In the genomic region with DNA sequence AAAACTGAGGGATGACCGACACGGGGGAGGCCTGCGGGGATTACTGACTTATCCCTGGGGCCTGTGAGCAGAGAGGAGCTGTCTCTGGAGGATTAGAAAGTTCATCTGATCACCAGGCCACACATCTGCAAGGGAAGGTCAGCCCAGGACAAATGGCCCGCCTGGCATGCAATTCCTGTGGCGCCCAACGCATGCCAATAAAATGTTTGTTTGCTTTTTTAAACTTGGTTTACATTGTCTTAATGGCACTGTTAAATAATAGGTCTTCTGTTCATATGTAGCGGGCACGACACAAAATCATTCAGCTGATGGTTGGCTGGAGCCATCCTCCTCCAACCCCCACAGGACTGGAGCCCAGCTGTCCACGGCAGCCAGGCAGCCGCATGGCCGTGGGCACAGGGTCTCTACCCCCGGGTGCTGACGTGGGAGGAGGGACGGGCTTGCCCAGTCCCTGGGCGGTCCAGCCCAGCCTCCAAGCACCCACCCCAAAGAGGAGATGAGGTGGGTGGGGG, we compare ENCODE assay signal across 17 cellular contexts. TPM values are rescaled to one million over a fixed set of nuclear protein-coding genes. Genes with fewer than 3 reads are reported as not detected.
DNase-seq lines count a peak whose midpoint lies in the region; ATAC-seq and TF ChIP-seq lines count a peak whose summit lies in the region.
"Had no signal": no experiment of that assay in that cellular context is flagged by ENCODE, and none has a peak within 500 bp of the region (broad histone marks: within the 10 kb centered on the region; RNA-seq: fewer than 3 reads in every experiment).

No MANE protein-coding gene starts in this region.

- no peak for ATAC-seq in effector memory CD8-positive, alpha-beta T cell (replicated peaks)
- ATAC-seq in foreskin keratinocyte = no peak

- peak overlapping the region; percentile 10 to 88 for H3K27ac Mint-ChIP-seq in effector memory CD8-positive, alpha-beta T cell
- H3K27ac Mint-ChIP-seq: activated naive CD8-positive, alpha-beta T cell treated with anti-CD3 and anti-CD28 coated beads, Interleukin-2, amount 10 ng/mL, durations not matched to agents 7 days and 5 days had no signal

- H3K27me3 ChIP-seq in suprapubic skin = peaks cover 56% of the 10 kb centered on the region
- peaks cover 43% of the 10 kb centered on the region for H3K27me3 ChIP-seq in foreskin keratinocyte

- no peak for TF ChIP-seq POLR2A in suprapubic skin (IDR thresholded peaks at IDR 0.05)

- WGBS in suprapubic skin = 68% methylated on average over 11 of the region's 15 CpGs

- peaks cover 13% of the 10 kb centered on the region for H3K4me1 ChIP-seq in suprapubic skin
- H3K4me1 ChIP-seq in foreskin keratinocyte = no peaks in the 10 kb centered on the region

- peaks cover 7 to 9% of the 10 kb centered on the region in 2 donors for H3K9me3 Mint-ChIP-seq in effector memory CD8-positive, alpha-beta T cell
- H3K9me3 Mint-ChIP-seq: activated naive CD8-positive, alpha-beta T cell treated with anti-CD3 and anti-CD28 coated beads, Interleukin-2, amount 10 ng/mL, durations not matched to agents 7 days and 5 days had no signal

- peak overlapping the region in 1 of 2 donors; percentile 71 for H3K4me3 Mint-ChIP-seq in effector memory CD8-positive, alpha-beta T cell

- H3K4me3 ChIP-seq in suprapubic skin = no peak overlapping the region
- H3K4me3 ChIP-seq: esophagus muscularis mucosa, GM12878, ovary, tibial artery had no signal

- H3K9me3 ChIP-seq in suprapubic skin = no peaks in the 10 kb centered on the region
- H3K9me3 ChIP-seq: ovary, tibial artery had no signal

- H3K36me3 ChIP-seq in suprapubic skin = no peaks in the 10 kb centered on the region
- H3K36me3 ChIP-seq: esophagus muscularis mucosa, ovary, tibial artery had no signal

- H3K27me3 Mint-ChIP-seq in effector memory CD8-positive, alpha-beta T cell = peaks cover 20 to 47% of the 10 kb centered on the region in 2 donors

- DNase-seq in NCI-H2227 treated with DMSO at 0.1 percent for 48 hours (lab: John Stamatoyannopoulos, UW) (peak; percentile 20), NCI-H2227 (lab: John Stamatoyannopoulos, UW; ENCODE audit: unreplicated experiment) (no peak), NCI-H69 (lab: John Stamatoyannopoulos, UW) (peak; percentile 82), suprapubic skin (ENCODE audit: low spot score in 2 of 2) (no peak), foreskin keratinocyte (no peak), NCI-H1694 (lab: John Stamatoyannopoulos, UW) (no peak)
- DNase-seq in effector memory CD8-positive, alpha-beta T cell = no peak
- no peak for DNase-seq in activated CD4-positive, alpha-beta T cell treated with anti-CD3 and anti-CD28 coated beads, Interleukin-2, amount 50 U/mL, for 1 hour
- DNase-seq: activated naive CD8-positive, alpha-beta T cell treated with anti-CD3 and anti-CD28 coated beads, Interleukin-2, amount 10 ng/mL, durations not matched to agents 7 days and 5 days; DMS79; mammary epithelial cell; NCI-H1930; ovary; stimulated activated CD4-positive, alpha-beta T cell treated with anti-CD3 and anti-CD28 coated beads, Interleukin-12 subunit alpha, Interleukin-12 subunit beta, amount 100 ng/mL, for 4 hours; tibial artery had no signal

- TF ChIP-seq EP300 in suprapubic skin (IDR thresholded peaks at IDR 0.05) = no peak

- peaks cover 21 to 24% of the 10 kb centered on the region in 2 donors for H3K4me1 Mint-ChIP-seq in effector memory CD8-positive, alpha-beta T cell (ENCODE audit: low read depth in 2 of 2)

- no peaks in the 10 kb centered on the region for H3K36me3 Mint-ChIP-seq in effector memory CD8-positive, alpha-beta T cell (ENCODE audit: insufficient read depth)
- H3K36me3 Mint-ChIP-seq: activated naive CD8-positive, alpha-beta T cell treated with anti-CD3 and anti-CD28 coated beads, Interleukin-2, amount 10 ng/mL, durations not matched to agents 7 days and 5 days had no signal

- H3K27ac ChIP-seq in suprapubic skin (peak overlapping the region; percentile 34), foreskin keratinocyte (no peak overlapping the region)
- H3K27ac ChIP-seq: esophagus muscularis mucosa, ovary, tibial artery had no signal

- TF ChIP-seq CTCF in suprapubic skin (IDR thresholded peaks at IDR 0.05) (no peak), foreskin keratinocyte (conservative IDR thresholded peaks at IDR 0.05) (no peak)

RNA-seq across cellular contexts. Expression of a gene that starts 41.0 kb away (rescaled TPM):
- total RNA-seq in suprapubic skin = 10 to 100 TPM in 3 of 4 donors, 1 to 10 TPM in 1; 8.6 to 29.0 (median 21.5) TPM
- total RNA-seq in foreskin keratinocyte = 3.7 and 4.3 TPM in 2 replicates
- 2.4 and 2.6 TPM in 2 replicates for polyA plus RNA-seq in foreskin keratinocyte

RNA-seq across cellular contexts. Expression of a gene that starts 48.6 kb away (rescaled TPM):
- total RNA-seq in suprapubic skin = under 1 TPM in 1 of 4 donors, not detected in 3; 0.23 TPM
- total RNA-seq in foreskin keratinocyte = not detected in 2 replicates
- not detected in 2 replicates for polyA plus RNA-seq in foreskin keratinocyte
- total RNA-seq: activated naive CD8-positive, alpha-beta T cell treated with anti-CD3 and anti-CD28 coated beads, Interleukin-2, amount 10 ng/mL, durations not matched to agents 7 days and 5 days; esophagus muscularis mucosa; mammary epithelial cell had no signal
- polyA plus RNA-seq: mammary epithelial cell, ovary had no signal

Comparison
In these comparisons a context has a peak if more than half of its experiments do, and no peak if none do; other contexts are left out.
1. DNase-seq: peak in NCI-H2227 treated with DMSO at 0.1 percent for 48 hours (single experiment) and NCI-H69 (single experiment); none in NCI-H2227 (single experiment), effector memory CD8-positive, alpha-beta T cell (0 of 3), suprapubic skin (0 of 2), activated CD4-positive, alpha-beta T cell treated with anti-CD3 and anti-CD28 coated beads, Interleukin-2, amount 50 U/mL, for 1 hour (single experiment), foreskin keratinocyte (0 of 2) and NCI-H1694 (single experiment).